Comparison of ENCODE assay signal across 22 cellular contexts in the genomic region with DNA sequence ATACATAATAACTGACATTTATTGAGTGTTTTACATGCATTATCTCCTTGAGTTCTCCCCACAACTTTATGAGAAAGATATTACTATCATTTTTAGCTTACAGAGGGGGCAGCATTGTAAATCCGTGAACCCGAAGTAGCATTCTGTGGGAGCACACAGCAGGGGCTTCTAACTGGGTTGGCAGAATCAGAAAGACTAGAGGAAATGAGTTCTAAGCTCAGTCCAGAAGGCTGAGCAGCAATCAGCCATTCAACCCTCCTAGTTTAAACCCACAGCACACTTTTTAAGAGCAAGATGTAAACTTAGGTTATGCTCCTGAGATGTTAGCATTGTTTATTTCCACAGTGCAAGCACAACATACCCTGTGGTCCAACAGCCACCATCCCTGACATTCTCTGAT.
DNase-seq lines count a peak whose midpoint lies in the region; ATAC-seq, FAIRE-seq and TF ChIP-seq lines count a peak whose summit lies in the region.
"Had no signal": no experiment of that assay in that cellular context is flagged by ENCODE, and none has a peak within 500 bp of the region (broad histone marks: within the 10 kb centered on the region; RNA-seq: fewer than 3 reads in every experiment).

No MANE protein-coding gene starts in this region.

- peaks cover 3% of the 10 kb centered on the region for H3K27me3 Mint-ChIP-seq in neural progenitor cell (ENCODE audit: insufficient read depth, low read depth)
- H3K27me3 Mint-ChIP-seq: CD4-positive, alpha-beta T cell had no signal

- no peak for ATAC-seq in GM18861 (IDR thresholded peaks at IDR 0.05; ENCODE audit: unreplicated experiment)
- ATAC-seq: A549; CD8-positive, alpha-beta T cell had no signal

- no peaks in the 10 kb centered on the region for H3K9me3 Mint-ChIP-seq in neural progenitor cell
- H3K9me3 Mint-ChIP-seq: CD4-positive, alpha-beta T cell; CD8-positive, alpha-beta T cell had no signal

- H2BK15ac ChIP-seq in H1 (ENCODE audit: low read length) = no peak overlapping the region

- no peak overlapping the region for H3K27ac Mint-ChIP-seq in neural progenitor cell
- H3K27ac Mint-ChIP-seq: B cell; CD4-positive, alpha-beta T cell; CD8-positive, alpha-beta T cell had no signal

- no peaks in the 10 kb centered on the region for H3K9me3 ChIP-seq in Loucy (ENCODE audit: insufficient read depth, low read depth, low read length)
- no peaks in the 10 kb centered on the region for H3K9me3 ChIP-seq in H1 (ENCODE audit: insufficient read depth in 2 of 2, low read depth in 1 of 2, low read length in 1 of 2)
- H3K9me3 ChIP-seq in esophagus muscularis mucosa = no peaks in the 10 kb centered on the region
- H3K9me3 ChIP-seq in neural progenitor cell (ENCODE audit: low read depth) = no peaks in the 10 kb centered on the region
- H3K9me3 ChIP-seq: A549; BLaER1 treated with 17β-estradiol and CSF1 and Interleukin-3, amounts not matched to agents 10 nM and 100 nM; Caco-2 had no signal

- no peak overlapping the region for H4K5ac ChIP-seq in H1 (ENCODE audit: insufficient read length, low read depth, low read length)

- H3K9ac ChIP-seq in Loucy (ENCODE audit: low read depth, low read length, poor library complexity, severe bottlenecking) = no peak overlapping the region
- no peak overlapping the region for H3K9ac ChIP-seq in H1 (replicated peaks in 1 of 4; ENCODE audit: extremely low read depth in 1 of 4, low read depth in 3 of 4, low read length in 3 of 4)
- no peak overlapping the region for H3K9ac ChIP-seq in neural progenitor cell
- H3K9ac ChIP-seq: BLaER1 treated with 17β-estradiol and CSF1 and Interleukin-3, amounts not matched to agents 10 nM and 100 nM had no signal

- no peak overlapping the region for H4K8ac ChIP-seq in H1 (ENCODE audit: extremely low read depth, insufficient read depth, low read length)

- H3K14ac ChIP-seq in H1 (ENCODE audit: insufficient read length) = no peak overlapping the region

- CTCF ChIA-PET in H1 (lab: Charles Lee; ENCODE audit: partially characterized antibody) = interaction anchor here (0.6 to 2.5 kb wide), 6 partner anchors 10 to 882 kb away, joined by 3 to 18 read pairs (median 3); no protein-coding TSS in a partner anchor

- H3K27me3 ChIP-seq in Loucy (ENCODE audit: insufficient read depth, low read length, poor library complexity, severe bottlenecking) = no peaks in the 10 kb centered on the region
- no peaks in the 10 kb centered on the region for H3K27me3 ChIP-seq in H1 (replicated peaks in 1 of 4; ENCODE audit: control insufficient read depth in 3 of 4, extremely low read depth in 1 of 4, insufficient read depth in 3 of 4, low read length in 3 of 4)
- H3K27me3 ChIP-seq in esophagus muscularis mucosa = no peaks in the 10 kb centered on the region
- no peaks in the 10 kb centered on the region for H3K27me3 ChIP-seq in neural progenitor cell
- H3K27me3 ChIP-seq in brain microvascular endothelial cell (replicated peaks) = no peaks in the 10 kb centered on the region
- H3K27me3 ChIP-seq: BLaER1 treated with 17β-estradiol and CSF1 and Interleukin-3, amounts not matched to agents 10 nM and 100 nM had no signal

- H3F3A ChIP-seq in Loucy (ENCODE audit: low read depth) (no peaks in the 10 kb centered on the region), neural progenitor cell (ENCODE audit: low read depth) (no peaks in the 10 kb centered on the region)

- TF ChIP-seq RAD21 in H1 (IDR thresholded peaks at IDR 0.05 in 1 of 2, conservative IDR thresholded peaks at IDR 0.05 in 1 of 2; ENCODE audit: low read depth in 2 of 2, low read length in 2 of 2) = no peak

- H3K9me2 ChIP-seq in Loucy (replicated peaks; ENCODE audit: low read depth, low read length) = no peaks in the 10 kb centered on the region

- 76% methylated on average over 2 of the region's 2 CpGs; no CpG with 5 or more reads in 1 of the 2 experiments for WGBS in H1 (ENCODE audit: extremely low coverage in 1 of 2, insufficient coverage in 1 of 2, insufficient read length in 1 of 2, insufficient replicate concordance in 2 of 2, low coverage in 1 of 2, low lambda C conversion rate in 2 of 2, missing lambda C conversion rate in 1 of 2), 2 experiments
- WGBS in esophagus muscularis mucosa = 77% methylated on average over 2 of the region's 2 CpGs

- H3K79me1 ChIP-seq in H1 (ENCODE audit: low read depth, low read length) = no peaks in the 10 kb centered on the region

- H2BK5ac ChIP-seq in H1 (ENCODE audit: low read depth, low read length) = no peak overlapping the region

- intact Hi-C loops in esophagus muscularis mucosa (cut with DNase I) = no loop called here

- POLR2A ChIA-PET in H1 (lab: Charles Lee; ENCODE audit: partially characterized antibody) = interaction anchor here (0.6 kb wide), 1 partner anchor 8 kb away, joined by 4 read pairs; no protein-coding TSS in a partner anchor

- H3K79me2 ChIP-seq in Loucy (ENCODE audit: insufficient read depth, low read length) (no peaks in the 10 kb centered on the region), H1 (ENCODE audit: control insufficient read depth in 1 of 2, insufficient read depth in 2 of 2, low read length in 2 of 2) (no peaks in the 10 kb centered on the region), neural progenitor cell (ENCODE audit: low read depth) (no peaks in the 10 kb centered on the region)

- TF ChIP-seq CTCF in Loucy (conservative IDR thresholded peaks at IDR 0.05; ENCODE audit: low read length) (no peak), H1 (IDR thresholded peaks at IDR 0.05; ENCODE audit: control extremely low read depth in 1 of 3, insufficient read depth in 1 of 3, low read depth in 1 of 3, low read length in 3 of 3) (no peak), esophagus muscularis mucosa (IDR thresholded peaks at IDR 0.05) (no peak), neural progenitor cell (IDR thresholded peaks at IDR 0.05) (no peak), brain microvascular endothelial cell (IDR thresholded peaks at IDR 0.05; ENCODE audit: low read depth, low read length, missing control alignments) (no peak)

- TF ChIP-seq POLR2A in H1 (IDR thresholded peaks at IDR 0.05; ENCODE audit: control extremely low read depth in 1 of 2, low read depth in 2 of 2, low read length in 2 of 2) (no peak), esophagus muscularis mucosa (IDR thresholded peaks at IDR 0.05; ENCODE audit: low read depth) (no peak)

- H3K4me1 Mint-ChIP-seq in neural progenitor cell = peaks cover 3% of the 10 kb centered on the region
- H3K4me1 Mint-ChIP-seq: B cell had no signal

- H2BK20ac ChIP-seq in H1 (ENCODE audit: low read length) = 0 out of 2 replicates have a peak overlapping the region, but pooled peaks have one; percentile 53

- no peak overlapping the region for H2AK5ac ChIP-seq in H1 (ENCODE audit: low read depth, low read length)

- peaks cover 12% of the 10 kb centered on the region for H3K4me1 ChIP-seq in Loucy (ENCODE audit: insufficient read depth, low read length, poor library complexity, severe bottlenecking)
- H3K4me1 ChIP-seq in H1 (replicated peaks in 1 of 4; ENCODE audit: control insufficient read depth in 3 of 4, insufficient read depth in 4 of 4, low read length in 3 of 4) = no peaks in the 10 kb centered on the region
- no peaks in the 10 kb centered on the region for H3K4me1 ChIP-seq in esophagus muscularis mucosa
- H3K4me1 ChIP-seq in neural progenitor cell = no peaks in the 10 kb centered on the region
- H3K4me1 ChIP-seq: A549, Caco-2 had no signal

- H3K4ac ChIP-seq in H1 (replicated peaks; ENCODE audit: insufficient read length, low read depth, low read length) = no peak overlapping the region

- H3K56ac ChIP-seq in H1 (replicated peaks; ENCODE audit: insufficient read length, low read depth, low read length) = no peak overlapping the region

- H3K36me3 Mint-ChIP-seq in neural progenitor cell = no peaks in the 10 kb centered on the region
- H3K36me3 Mint-ChIP-seq: CD8-positive, alpha-beta T cell had no signal

- TF ChIP-seq EP300 in H1 (IDR thresholded peaks at IDR 0.05; ENCODE audit: borderline replicate concordance in 1 of 2, low read depth in 2 of 2, low read length in 2 of 2) (no peak), esophagus muscularis mucosa (IDR thresholded peaks at IDR 0.05) (no peak)

- H3K18ac ChIP-seq in H1 (ENCODE audit: extremely low read depth, low read length) = no peak overlapping the region

- FAIRE-seq in H1 (lab: Jason Lieb, UNC) = no peak
- FAIRE-seq: A549, D721Med, G401.6, GM12891 had no signal

- in situ Hi-C loops in brain microvascular endothelial cell (cut with HindIII; ENCODE audit: low pct_ligation_motif_present, low sequenced_read_pairs) = no loop called here

- no peaks in the 10 kb centered on the region for H3K23me2 ChIP-seq in H1 (ENCODE audit: low read depth, low read length)

- no peak overlapping the region for H3K23ac ChIP-seq in H1 (ENCODE audit: insufficient read length)

- 0 out of 2 replicates have a peak overlapping the region, but pooled peaks have one; percentile 38 for H2AFZ ChIP-seq in Loucy (ENCODE audit: low read length)
- H2AFZ ChIP-seq in H1 (ENCODE audit: low read length) = no peak overlapping the region
- H2AFZ ChIP-seq in neural progenitor cell (replicated peaks) = peak overlapping the region; percentile 14

- H3K36me3 ChIP-seq in Loucy (ENCODE audit: insufficient read depth, low read length) (no peaks in the 10 kb centered on the region), H1 (ENCODE audit: control insufficient read depth in 2 of 4, insufficient read depth in 4 of 4, low read length in 3 of 4) (no peaks in the 10 kb centered on the region), esophagus muscularis mucosa (no peaks in the 10 kb centered on the region), neural progenitor cell (no peaks in the 10 kb centered on the region), brain microvascular endothelial cell (replicated peaks) (no peaks in the 10 kb centered on the region)
- H3K36me3 ChIP-seq: BLaER1 treated with 17β-estradiol and CSF1 and Interleukin-3, amounts not matched to agents 10 nM and 100 nM had no signal

- H4K20me1 ChIP-seq in Loucy (ENCODE audit: insufficient read depth, low read length, poor library complexity, severe bottlenecking) (no peaks in the 10 kb centered on the region), H1 (replicated peaks in 1 of 2; ENCODE audit: control insufficient read depth in 1 of 2, insufficient read depth in 2 of 2, low read length in 2 of 2) (no peaks in the 10 kb centered on the region), neural progenitor cell (ENCODE audit: low read depth) (no peaks in the 10 kb centered on the region)
- H4K20me1 ChIP-seq: BLaER1 treated with 17β-estradiol and CSF1 and Interleukin-3, amounts not matched to agents 10 nM and 100 nM had no signal

- no peak overlapping the region for H3K4me3 Mint-ChIP-seq in neural progenitor cell
- H3K4me3 Mint-ChIP-seq: B cell; CD4-positive, alpha-beta T cell; CD8-positive, alpha-beta T cell had no signal

- H4K91ac ChIP-seq in H1 (replicated peaks; ENCODE audit: insufficient read length, low read length) = no peak overlapping the region

- no peak for DNase-seq in H1 (ENCODE audit: low read depth in 1 of 2, low spot score in 2 of 2)
- DNase-seq in esophagus muscularis mucosa (ENCODE audit: extremely low spot score) = peak; percentile 64
- DNase-seq in neural progenitor cell (ENCODE audit: low spot score) = no peak
- no peak for DNase-seq in brain microvascular endothelial cell
- DNase-seq in ecto neural progenitor cell (ENCODE audit: low spot score) = no peak
- DNase-seq: AML-193; Caco-2; Calu3; CD4-positive, alpha-beta T cell; CD8-positive, alpha-beta T cell; DMS79 treated with DMSO at 0.1 percent for 48 hours; GF-D8 had no signal

- H3K4me3 ChIP-seq in Loucy (ENCODE audit: low read length, poor library complexity, severe bottlenecking) (no peak overlapping the region), H1 (ENCODE audit: extremely low read depth in 1 of 4, insufficient read depth in 2 of 4, low read depth in 3 of 4, low read length in 4 of 4) (no peak overlapping the region), esophagus muscularis mucosa (no peak overlapping the region), neural progenitor cell (no peak overlapping the region), brain microvascular endothelial cell (ENCODE audit: low read depth, low read length) (no peak overlapping the region)
- H3K4me3 ChIP-seq: A549; BLaER1 treated with 17β-estradiol and CSF1 and Interleukin-3, amounts not matched to agents 10 nM and 100 nM had no signal

- H3K4me2 ChIP-seq in Loucy (ENCODE audit: low read depth, low read length, poor library complexity, severe bottlenecking) (no peak overlapping the region), H1 (ENCODE audit: insufficient read depth in 1 of 2, low read depth in 2 of 2, low read length in 2 of 2) (no peak overlapping the region), neural progenitor cell (no peak overlapping the region)
- H3K4me2 ChIP-seq: A549; BLaER1 treated with 17β-estradiol and CSF1 and Interleukin-3, amounts not matched to agents 10 nM and 100 nM had no signal

- no peak overlapping the region for H3K27ac ChIP-seq in H1 (ENCODE audit: low read depth, low read length)
- H3K27ac ChIP-seq in esophagus muscularis mucosa (replicated peaks in 1 of 4) = no peak overlapping the region
- H3K27ac ChIP-seq in neural progenitor cell = no peak overlapping the region
- no peak overlapping the region for H3K27ac ChIP-seq in brain microvascular endothelial cell
- H3K27ac ChIP-seq: 22Rv1; A549; BLaER1 treated with 17β-estradiol and CSF1 and Interleukin-3, amounts not matched to agents 10 nM and 100 nM; C4-2B had no signal

- no peak overlapping the region for H2BK12ac ChIP-seq in H1 (ENCODE audit: low read depth, low read length)

- no peak overlapping the region for H2BK120ac ChIP-seq in H1 (replicated peaks; ENCODE audit: low read depth, low read length)
